In the genomic region with DNA sequence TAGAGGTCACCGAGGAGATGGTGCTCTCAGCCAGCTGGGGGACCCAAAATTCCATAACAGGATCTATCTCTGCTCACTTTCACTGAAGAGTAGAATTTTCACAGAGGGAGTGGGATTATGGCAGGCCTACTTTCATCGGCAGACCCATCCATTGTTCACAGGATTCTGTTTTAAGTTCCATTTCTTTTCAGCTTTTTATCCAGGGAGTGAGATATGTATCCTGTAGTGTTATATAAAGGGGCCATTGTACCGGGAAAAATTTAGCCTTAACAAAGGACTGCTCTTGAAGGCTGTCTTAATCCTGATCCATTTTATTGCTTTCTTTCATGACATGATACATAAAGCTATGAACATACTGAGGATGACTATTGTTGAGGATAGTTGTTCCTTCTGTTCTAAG, we compare ENCODE assay signal across 28 cellular contexts.
"Had no signal": no experiment of that assay in that cellular context is flagged by ENCODE, and none has a peak within 500 bp of the region (broad histone marks: within the 10 kb centered on the region; RNA-seq: fewer than 3 reads in every experiment).

No MANE protein-coding gene starts in this region.

- H3K4me2 ChIP-seq: hepatocyte had no signal

- H3K4me3 Mint-ChIP-seq: dendritic cell treated with granulocyte-macrophage colony-stimulating factor and Interleukin-4, amounts not matched to agents 40 ng/mL and 50 ng/mL, for 4 days; mesothelial cell of epicardium; naive B cell; natural killer cell treated with Interleukin-12 subunit alpha and Interleukin-12 subunit beta and Interleukin-15 and Interleukin-18, amount 100 ng/mL, for 72 hours; stimulated activated memory B cell treated with anti-CD40 and anti-IgM and Interleukin-4, amounts not matched to agents 10 μg/mL and 1 μg/mL and 100 μg/mL, for 72 hours had no signal

- FAIRE-seq: endometrium had no signal

- H3K79me2 ChIP-seq: hepatocyte had no signal

- H3K4me1 Mint-ChIP-seq: naive B cell; stimulated activated memory B cell treated with anti-CD40 and anti-IgM and Interleukin-4, amounts not matched to agents 10 μg/mL and 1 μg/mL and 100 μg/mL, for 72 hours had no signal

- ATAC-seq: gastroesophageal sphincter; heart left ventricle; left cardiac atrium; left lung; mucosa of descending colon; natural killer cell treated with Interleukin-12 subunit alpha and Interleukin-12 subunit beta and Interleukin-15 and Interleukin-18, amount 100 ng/mL, for 72 hours; psoas muscle; right cardiac atrium; stimulated activated memory B cell treated with anti-CD40 and anti-IgM and Interleukin-4, amounts not matched to agents 10 μg/mL and 1 μg/mL and 100 μg/mL, for 72 hours; stimulated activated naive CD8-positive, alpha-beta T cell treated with anti-CD3 and anti-CD28 coated beads, Interleukin-15, Interleukin-2, amounts not matched to agents 100 U/mL and 50 U/mL, for 24 hours; upper lobe of right lung had no signal

- H3K27me3 ChIP-seq: colonic mucosa, gastroesophageal sphincter, heart left ventricle, hepatocyte, left lung, ovary, sigmoid colon, spleen, tibial nerve, upper lobe of right lung, uterus had no signal

- H3K36me3 ChIP-seq: colonic mucosa, gastroesophageal sphincter, heart left ventricle, left lung, ovary, sigmoid colon, spleen, thoracic aorta, tibial nerve, upper lobe of right lung, uterus had no signal

- H3K36me3 Mint-ChIP-seq: mesothelial cell of epicardium; stimulated activated memory B cell treated with anti-CD40 and anti-IgM and Interleukin-4, amounts not matched to agents 10 μg/mL and 1 μg/mL and 100 μg/mL, for 72 hours had no signal

- H3K4me1 ChIP-seq: colonic mucosa, gastroesophageal sphincter, heart left ventricle, left lung, psoas muscle, sigmoid colon, spleen, tibial nerve, upper lobe of right lung, uterus had no signal

- H2AFZ ChIP-seq: hepatocyte had no signal

- H3K27ac Mint-ChIP-seq: dendritic cell treated with granulocyte-macrophage colony-stimulating factor and Interleukin-4, amounts not matched to agents 40 ng/mL and 50 ng/mL, for 4 days; mesothelial cell of epicardium; naive B cell; natural killer cell treated with Interleukin-12 subunit alpha and Interleukin-12 subunit beta and Interleukin-15 and Interleukin-18, amount 100 ng/mL, for 72 hours; stimulated activated memory B cell treated with anti-CD40 and anti-IgM and Interleukin-4, amounts not matched to agents 10 μg/mL and 1 μg/mL and 100 μg/mL, for 72 hours had no signal

- H3K27me3 Mint-ChIP-seq: dendritic cell treated with granulocyte-macrophage colony-stimulating factor and Interleukin-4, amounts not matched to agents 40 ng/mL and 50 ng/mL, for 4 days; naive B cell; natural killer cell treated with Interleukin-12 subunit alpha and Interleukin-12 subunit beta and Interleukin-15 and Interleukin-18, amount 100 ng/mL, for 72 hours; stimulated activated memory B cell treated with anti-CD40 and anti-IgM and Interleukin-4, amounts not matched to agents 10 μg/mL and 1 μg/mL and 100 μg/mL, for 72 hours had no signal

- H3K27ac ChIP-seq: colonic mucosa, gastroesophageal sphincter, heart left ventricle, hepatocyte, left lung, ovary, psoas muscle, sigmoid colon, spleen, thoracic aorta, tibial nerve, upper lobe of right lung, uterus had no signal

- H3K9me3 ChIP-seq: colonic mucosa, mucosa of descending colon, ovary, psoas muscle, sigmoid colon, thoracic aorta, upper lobe of right lung, uterus had no signal

- DNase-seq: colonic mucosa; effector memory CD4-positive, alpha-beta T cell; heart left ventricle; left cardiac atrium; left lung; mesenchymal stem cell; mucosa of descending colon; naive B cell; occipital lobe; ovary; posterior cingulate gyrus; psoas muscle; right cardiac atrium; sigmoid colon; spleen; stimulated activated CD4-positive, alpha-beta T cell treated with anti-CD3 and anti-CD28 coated beads, Interleukin-4, amount 100 ng/mL, for 4 hours; stimulated activated naive CD8-positive, alpha-beta T cell treated with anti-CD3 and anti-CD28 coated beads, Interleukin-15, Interleukin-2, amounts not matched to agents 100 U/mL and 50 U/mL, for 24 hours; upper lobe of right lung; uterus had no signal

- H3K4me3 ChIP-seq: colonic mucosa, gastroesophageal sphincter, heart left ventricle, hepatocyte, left lung, mucosa of descending colon, ovary, psoas muscle, sigmoid colon, spleen, thoracic aorta, tibial nerve, upper lobe of right lung, uterus had no signal
